In genomic region chr3:159669024-159669476, GRCh38 we compare ENCODE assay signal across 13 cellular contexts.
A peak's percentile ranks its signal among the peaks of the same experiment; 100 is the strongest.
DNase-seq lines count a peak whose midpoint lies in the region; ATAC-seq and TF ChIP-seq lines count a peak whose summit lies in the region.
"Had no signal": no experiment of that assay in that cellular context is flagged by ENCODE, and none has a peak within 500 bp of the region (broad histone marks: within the 10 kb centered on the region; RNA-seq: fewer than 3 reads in every experiment).

No MANE protein-coding gene starts in this region.

- no peaks in the 10 kb centered on the region for H3K36me3 ChIP-seq in lower lobe of right lung
- H3K36me3 ChIP-seq: prostate gland, uterus had no signal

- H3K4me3 ChIP-seq in lower lobe of right lung: no peak overlapping the region
- H3K4me3 ChIP-seq: prostate gland, uterus had no signal

- H3K27me3 ChIP-seq in lower lobe of right lung (ENCODE audit: low read depth): no peaks in the 10 kb centered on the region
- H3K27me3 ChIP-seq: uterus had no signal

- H3K4me1 ChIP-seq in lower lobe of right lung: no peaks in the 10 kb centered on the region
- H3K4me1 ChIP-seq: prostate gland, uterus had no signal

- ATAC-seq in lower lobe of right lung: peak; percentile 80 to 81
- ATAC-seq: effector memory CD8-positive, alpha-beta T cell had no signal

- TF ChIP-seq CTCF in lower lobe of right lung (IDR thresholded peaks at IDR 0.05): no peak

- no peak overlapping the region for H3K27ac ChIP-seq in lower lobe of right lung
- H3K27ac ChIP-seq: prostate gland, uterus had no signal

- intact Hi-C loops in lower lobe of right lung (cut with DNase I): no loop called here

- peak; percentile 60 for DNase-seq in A172 (ENCODE audit: low spot score)
- peak; percentile 4 for DNase-seq in HPDE6-E6E7 (ENCODE audit: extremely low spot score)
- DNase-seq in dermis blood vessel endothelial cell: peak; percentile 16
- no peak for DNase-seq in lower lobe of right lung
- DNase-seq in NCI-H446 (lab: John Stamatoyannopoulos, UW): no peak
- DNase-seq in NCI-H1105 (lab: John Stamatoyannopoulos, UW): no peak
- no peak for DNase-seq in NCI-H2171 (lab: John Stamatoyannopoulos, UW)
- no peak for DNase-seq in NCI-H1436 treated with DMSO at 0.1 percent for 48 hours (lab: John Stamatoyannopoulos, UW)
- DNase-seq: activated CD4-positive, alpha-beta T cell treated with anti-CD3 and anti-CD28 coated beads, Interleukin-2, amount 50 U/mL, for 4 hours; effector memory CD8-positive, alpha-beta T cell; GOT3; uterus had no signal

- no peaks in the 10 kb centered on the region for H3K9me3 ChIP-seq in lower lobe of right lung
- H3K9me3 ChIP-seq: prostate gland, uterus had no signal

Comparison
In these comparisons a context has a peak if more than half of its experiments do, and no peak if none do; other contexts are left out.
1. DNase-seq: peak in A172 (single experiment), HPDE6-E6E7 (single experiment) and dermis blood vessel endothelial cell (single experiment); none in lower lobe of right lung (single experiment), NCI-H446 (0 of 2), NCI-H1105 (single experiment), NCI-H2171 (single experiment) and NCI-H1436 treated with DMSO at 0.1 percent for 48 hours (single experiment).